Comparison of ENCODE assay signal across 3 cellular contexts in genomic region chr22:44732017-44732561, GRCh38.
TF ChIP-seq lines count a peak whose summit lies in the region.

No MANE protein-coding gene starts in this region.

TF ChIP-seq in SK-N-SH, 30 proteins besides CTCF, POLR2A, EP300 and RAD21:
- TF ChIP-seq NRF1 (IDR thresholded peaks at IDR 0.05; ENCODE audit: low read depth, low read length) = no peak
- no peak for TF ChIP-seq NFIC (IDR thresholded peaks at IDR 0.05; ENCODE audit: borderline replicate concordance)
- no peak for TF ChIP-seq GABPA (IDR thresholded peaks at IDR 0.05; ENCODE audit: low read depth)
- no peak for TF ChIP-seq FOXJ3 (CRISPR knock-in tag; IDR thresholded peaks at IDR 0.05)
- TF ChIP-seq TCF12 (IDR thresholded peaks at IDR 0.05) = no peak
- no peak for TF ChIP-seq FOXM1 (IDR thresholded peaks at IDR 0.05; ENCODE audit: low read depth)
- no peak for TF ChIP-seq SMC3 (IDR thresholded peaks at IDR 0.05; ENCODE audit: low read depth, low read length)
TF ChIP-seq in SK-N-SH: peak in this region for 0.

TF ChIP-seq in SK-N-SH treated with all-trans-retinoic acid at 6 μM for 48 hours, 23 proteins besides CTCF, POLR2A, EP300 and RAD21:
- TF ChIP-seq TCF4 (CRISPR knock-in tag; IDR thresholded peaks at IDR 0.05; ENCODE audit: borderline replicate concordance) (no peak), ZFP30 (CRISPR knock-in tag; IDR thresholded peaks at IDR 0.05) (no peak), OSR1 (CRISPR knock-in tag; IDR thresholded peaks at IDR 0.05) (no peak), ARNTL (CRISPR knock-in tag; IDR thresholded peaks at IDR 0.05; ENCODE audit: borderline replicate concordance, low read depth) (no peak), TSHZ2 (CRISPR knock-in tag; IDR thresholded peaks at IDR 0.05) (no peak), PATZ1 (CRISPR knock-in tag; IDR thresholded peaks at IDR 0.05; ENCODE audit: borderline replicate concordance) (no peak), CSDC2 (CRISPR knock-in tag; IDR thresholded peaks at IDR 0.05) (no peak)

TF ChIP-seq in HepG2, 621 proteins besides CTCF, POLR2A, EP300 and RAD21:
- peak; percentile 76 for TF ChIP-seq ZNF652 (CRISPR knock-in tag; IDR thresholded peaks at IDR 0.05; ENCODE audit: borderline replicate concordance, low read depth)
- TF ChIP-seq ZNF616 (CRISPR knock-in tag; IDR thresholded peaks at IDR 0.05; ENCODE audit: low read depth) = no peak
- TF ChIP-seq ZFP82 (CRISPR knock-in tag; IDR thresholded peaks at IDR 0.05; ENCODE audit: borderline replicate concordance) = no peak
- no peak for TF ChIP-seq KDM3A (CRISPR knock-in tag; IDR thresholded peaks at IDR 0.05; ENCODE audit: low read depth)
- peak; percentile 35; the same call in 1 of the 2 replicates for TF ChIP-seq HNRNPL (IDR thresholded peaks at IDR 0.05; ENCODE audit: low read depth, low read length)
- no peak for TF ChIP-seq ZNF841 (CRISPR knock-in tag; IDR thresholded peaks at IDR 0.05; ENCODE audit: borderline replicate concordance)
- no peak for TF ChIP-seq GLMP (CRISPR knock-in tag; IDR thresholded peaks at IDR 0.05; ENCODE audit: borderline replicate concordance)
- peak; percentile 56 for TF ChIP-seq RBM22 (optimal IDR thresholded peaks at IDR 0.05; ENCODE audit: low read length)
- TF ChIP-seq HES4 (CRISPR knock-in tag; IDR thresholded peaks at IDR 0.05; ENCODE audit: borderline replicate concordance) = 0 out of 2 replicates have a peak, but pooled peaks have one; percentile 1
- TF ChIP-seq, protein P1, sequence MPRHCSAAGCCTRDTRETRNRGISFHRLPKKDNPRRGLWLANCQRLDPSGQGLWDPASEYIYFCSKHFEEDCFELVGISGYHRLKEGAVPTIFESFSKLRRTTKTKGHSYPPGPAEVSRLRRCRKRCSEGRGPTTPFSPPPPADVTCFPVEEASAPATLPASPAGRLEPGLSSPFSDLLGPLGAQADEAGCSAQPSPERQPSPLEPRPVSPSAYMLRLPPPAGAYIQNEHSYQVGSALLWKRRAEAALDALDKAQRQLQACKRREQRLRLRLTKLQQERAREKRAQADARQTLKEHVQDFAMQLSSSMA (CRISPR knock-in tag; IDR thresholded peaks at IDR 0.05) = no peak
- TF ChIP-seq AGO2 (optimal IDR thresholded peaks at IDR 0.05; ENCODE audit: low read depth, low read length) = peak; percentile 69
- TF ChIP-seq, protein P2, sequence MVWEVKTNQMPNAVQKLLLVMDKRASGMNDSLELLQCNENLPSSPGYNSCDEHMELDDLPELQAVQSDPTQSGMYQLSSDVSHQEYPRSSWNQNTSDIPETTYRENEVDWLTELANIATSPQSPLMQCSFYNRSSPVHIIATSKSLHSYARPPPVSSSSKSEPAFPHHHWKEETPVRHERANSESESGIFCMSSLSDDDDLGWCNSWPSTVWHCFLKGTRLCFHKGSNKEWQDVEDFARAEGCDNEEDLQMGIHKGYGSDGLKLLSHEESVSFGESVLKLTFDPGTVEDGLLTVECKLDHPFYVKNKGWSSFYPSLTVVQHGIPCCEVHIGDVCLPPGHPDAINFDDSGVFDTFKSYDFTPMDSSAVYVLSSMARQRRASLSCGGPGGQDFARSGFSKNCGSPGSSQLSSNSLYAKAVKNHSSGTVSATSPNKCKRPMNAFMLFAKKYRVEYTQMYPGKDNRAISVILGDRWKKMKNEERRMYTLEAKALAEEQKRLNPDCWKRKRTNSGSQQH (CRISPR knock-in tag; IDR thresholded peaks at IDR 0.05; ENCODE audit: low read depth) = no peak
- no peak for TF ChIP-seq CSRNP1 (CRISPR knock-in tag; IDR thresholded peaks at IDR 0.05)
- TF ChIP-seq, protein P3, sequence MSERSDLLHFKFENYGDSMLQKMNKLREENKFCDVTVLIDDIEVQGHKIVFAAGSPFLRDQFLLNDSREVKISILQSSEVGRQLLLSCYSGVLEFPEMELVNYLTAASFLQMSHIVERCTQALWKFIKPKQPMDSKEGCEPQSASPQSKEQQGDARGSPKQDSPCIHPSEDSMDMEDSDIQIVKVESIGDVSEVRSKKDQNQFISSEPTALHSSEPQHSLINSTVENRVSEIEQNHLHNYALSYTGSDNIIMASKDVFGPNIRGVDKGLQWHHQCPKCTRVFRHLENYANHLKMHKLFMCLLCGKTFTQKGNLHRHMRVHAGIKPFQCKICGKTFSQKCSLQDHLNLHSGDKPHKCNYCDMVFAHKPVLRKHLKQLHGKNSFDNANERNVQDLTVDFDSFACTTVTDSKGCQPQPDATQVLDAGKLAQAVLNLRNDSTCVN (CRISPR knock-in tag; IDR thresholded peaks at IDR 0.05; ENCODE audit: borderline replicate concordance) = no peak
- no peak for TF ChIP-seq GPBP1L1 (CRISPR knock-in tag; IDR thresholded peaks at IDR 0.05)
